Comparison of ENCODE assay signal across 26 cellular contexts in the genomic region with DNA sequence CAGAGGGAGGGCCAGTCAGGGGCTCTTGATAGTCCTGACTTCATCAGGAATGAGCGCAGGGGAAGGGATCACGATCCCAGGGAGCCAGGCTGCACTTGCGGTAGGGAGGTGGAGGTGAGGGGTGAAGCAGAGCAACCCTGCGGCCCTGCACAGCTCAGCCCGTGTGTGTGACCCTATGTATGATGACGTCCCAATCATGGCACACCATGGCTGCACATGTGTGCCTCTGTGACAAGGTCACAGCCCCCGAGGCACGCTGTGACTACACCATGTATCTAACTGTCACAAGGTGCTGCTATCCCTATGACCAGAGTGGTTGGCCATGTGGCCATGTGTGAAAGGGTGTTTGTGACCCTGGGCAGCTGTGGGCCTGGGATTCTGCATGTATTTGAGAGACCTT. TPM values are rescaled to one million over a fixed set of nuclear protein-coding genes. Genes with fewer than 3 reads are reported as not detected.
DNase-seq lines count a peak whose midpoint lies in the region; ATAC-seq, FAIRE-seq and TF ChIP-seq lines count a peak whose summit lies in the region.
"Had no signal": no experiment of that assay in that cellular context is flagged by ENCODE, and none has a peak within 500 bp of the region (broad histone marks: within the 10 kb centered on the region; RNA-seq: fewer than 3 reads in every experiment).

No MANE protein-coding gene starts in this region.

- peak in 1 of 2 donors; percentile 21 for ATAC-seq in right cardiac atrium
- ATAC-seq in Right ventricle myocardium superior (ENCODE audit: poor library complexity), result no peak
- ATAC-seq in K562, result no peak
- ATAC-seq in psoas muscle, result no peak
- no peak for ATAC-seq in upper lobe of right lung
- no peak for ATAC-seq in HG03432 (IDR thresholded peaks at IDR 0.05; ENCODE audit: unreplicated experiment)
- no peak for ATAC-seq in HG03354 (IDR thresholded peaks at IDR 0.05; ENCODE audit: poor library complexity, severe bottlenecking, unreplicated experiment)
- ATAC-seq: GM12878, Panc1 had no signal

- no peak overlapping the region for H3K4me2 ChIP-seq in K562 (ENCODE audit: insufficient read depth, low read length)

- no peak for TF ChIP-seq CTCF in K562 (IDR thresholded peaks at IDR 0.05 in 2 of 3, conservative IDR thresholded peaks at IDR 0.05 in 1 of 3; ENCODE audit: insufficient read depth in 2 of 3, low read depth in 1 of 3, low read length in 3 of 3)
- no peak for TF ChIP-seq CTCF in psoas muscle (IDR thresholded peaks at IDR 0.05)
- no peak for TF ChIP-seq CTCF in upper lobe of right lung (IDR thresholded peaks at IDR 0.05)

- H3K9me1 ChIP-seq in K562 (ENCODE audit: control insufficient read depth, insufficient read depth, low read length), result peaks cover 3% of the 10 kb centered on the region

- H3K36me3 ChIP-seq in K562 (ENCODE audit: control insufficient read depth, insufficient read depth, low read length), result no peaks in the 10 kb centered on the region
- H3K36me3 ChIP-seq in psoas muscle (ENCODE audit: insufficient read depth in 1 of 2, low read depth in 1 of 2), result no peaks in the 10 kb centered on the region
- no peaks in the 10 kb centered on the region for H3K36me3 ChIP-seq in upper lobe of right lung
- H3K36me3 ChIP-seq: BE2C, HAP-1, SJSA1 had no signal

- no peak for TF ChIP-seq EP300 in K562 (IDR thresholded peaks at IDR 0.05; ENCODE audit: low read length)

- H3K27me3 ChIP-seq in right cardiac atrium (ENCODE audit: control insufficient read depth, insufficient read depth) (no peaks in the 10 kb centered on the region), K562 (ENCODE audit: control insufficient read depth in 2 of 2, insufficient read depth in 2 of 2, low read length in 2 of 2) (no peaks in the 10 kb centered on the region), psoas muscle (ENCODE audit: insufficient read depth in 3 of 3, low read length in 2 of 3) (no peaks in the 10 kb centered on the region), upper lobe of right lung (no peaks in the 10 kb centered on the region)
- H3K27me3 ChIP-seq: BE2C, SJSA1 had no signal

- FAIRE-seq in K562 (lab: Jason Lieb, UNC), result no peak
- FAIRE-seq: GM12878 had no signal

- H3K9ac ChIP-seq in K562 (ENCODE audit: insufficient read depth in 1 of 2, low read depth in 2 of 2, low read length in 2 of 2), result peak overlapping the region in 1 of 2 experiments; percentile 61; a peak in 2 of 4 replicates
- H3K9ac ChIP-seq: GM23248 had no signal

- intact Hi-C loops in right cardiac atrium (cut with DNase I), result no loop called here
- intact Hi-C loops in Right ventricle myocardium superior (cut with DNase I), result no loop called here
- intact Hi-C loops in K562 (cut with micrococcal nuclease), result no loop called here
- intact Hi-C loops in psoas muscle (cut with DNase I), result no loop called here
- intact Hi-C loops in upper lobe of right lung (cut with DNase I), result no loop called here

- in situ Hi-C loops in K562 (cut with MboI), result no loop called here

- DNase-seq in right cardiac atrium, result no peak
- DNase-seq in Right ventricle myocardium superior, result no peak
- DNase-seq in K562 (ENCODE audit: extremely low read depth in 1 of 4, low spot score in 3 of 4), result no peak
- no peak for DNase-seq in psoas muscle
- peak; percentile 42 for DNase-seq in upper lobe of right lung
- DNase-seq in inferior parietal cortex (ENCODE audit: extremely low spot score), result no peak
- DNase-seq: BE2C; CD4-positive, alpha-beta T cell; COR-L47; DMS 273 treated with DMSO at 0.1 percent for 48 hours; DMS79 treated with DMSO at 0.1 percent for 48 hours; GM23248; Kasumi-1; NCI-H1694; NCI-H2081; NCI-H2171; NCI-H524 treated with DMSO at 0.1 percent for 48 hours; NCI-H82 had no signal

- CTCF ChIA-PET in K562 (lab: Yijun Ruan, JAX; ENCODE audit: low intra/inter-chr PET ratio), result no interaction called here

- no TSS peak for BruUV-seq in K562 (replicated peaks; lab: Mats Ljungman, UMichigan)

- peak overlapping the region; percentile 81 for H3K27ac ChIP-seq in right cardiac atrium (ENCODE audit: low read length)
- no peak overlapping the region for H3K27ac ChIP-seq in K562 (ENCODE audit: extremely low read depth, low read depth, low read length)
- H3K27ac ChIP-seq in psoas muscle, result peak overlapping the region; percentile 55
- no peak overlapping the region for H3K27ac ChIP-seq in upper lobe of right lung
- H3K27ac ChIP-seq: GM23248, SJSA1 had no signal

- WGBS in right cardiac atrium, result 90% methylated on average over 8 of the region's 8 CpGs
- 67% methylated on average over 7 of the region's 8 CpGs for WGBS in K562 (ENCODE audit: insufficient coverage, low coverage, missing lambda C conversion rate)
- 91% methylated on average over 8 of the region's 8 CpGs for WGBS in psoas muscle, 3 donors

- TF ChIP-seq POLR2A in K562 (conservative IDR thresholded peaks at IDR 0.05), result no peak

- H3K9me3 ChIP-seq in right cardiac atrium (ENCODE audit: control insufficient read depth, low read length) (no peaks in the 10 kb centered on the region), K562 (replicated peaks; ENCODE audit: control insufficient read depth, insufficient read depth, low read depth, low read length) (no peaks in the 10 kb centered on the region), psoas muscle (no peaks in the 10 kb centered on the region), upper lobe of right lung (no peaks in the 10 kb centered on the region)
- H3K9me3 ChIP-seq: BE2C, HAP-1, SJSA1 had no signal

- H3K4me3 ChIP-seq in right cardiac atrium (ENCODE audit: low read length) (no peak overlapping the region), K562 (no peak overlapping the region), psoas muscle (no peak overlapping the region), upper lobe of right lung (no peak overlapping the region)
- H3K4me3 ChIP-seq: GM12878, GM23248, HAP-1, SJSA1 had no signal

- H3K79me2 ChIP-seq in K562 (ENCODE audit: control insufficient read depth, insufficient read depth, low read length), result no peaks in the 10 kb centered on the region

- H4K20me1 ChIP-seq in K562 (replicated peaks; ENCODE audit: control insufficient read depth, insufficient read depth, low read length), result 0 out of 2 replicates have a peak, but pooled peaks cover 6% of the 10 kb centered on the region

- 0 out of 2 replicates have a peak overlapping the region, but pooled peaks have one; percentile 39 for H2AFZ ChIP-seq in K562 (ENCODE audit: low read depth, low read length)
- H2AFZ ChIP-seq: GM23248 had no signal

- TF ChIP-seq RAD21 in K562 (CRISPR knock-in tag; conservative IDR thresholded peaks at IDR 0.05 in 1 of 2, IDR thresholded peaks at IDR 0.05 in 1 of 2), result no peak

- POLR2A ChIA-PET in K562 (lab: Yijun Ruan, JAX), result interaction anchor here (0.5 kb wide), 1 partner anchor 95 kb away, joined by 6 read pairs; no protein-coding TSS in a partner anchor

- H3K4me1 ChIP-seq in right cardiac atrium (ENCODE audit: control insufficient read depth, insufficient read depth, low read length), result peaks cover 6% of the 10 kb centered on the region
- H3K4me1 ChIP-seq in K562 (replicated peaks in 1 of 2; ENCODE audit: control insufficient read depth in 2 of 2, insufficient read depth in 2 of 2, low read length in 2 of 2), result peaks cover 37 to 41% of the 10 kb centered on the region in 2 experiments
- no peaks in the 10 kb centered on the region for H3K4me1 ChIP-seq in psoas muscle
- peaks cover 4% of the 10 kb centered on the region for H3K4me1 ChIP-seq in upper lobe of right lung
- H3K4me1 ChIP-seq: BE2C, HAP-1 had no signal

RNA-seq across cellular contexts. Expression of gene ALAS1, which starts 13.3 kb away (rescaled TPM):
- total RNA-seq in right cardiac atrium, result 100 to 1,000 TPM in 3 of 4 donors, 10 to 100 TPM in 1; 95.7 to 123 (median 110) TPM
- polyA plus RNA-seq in right cardiac atrium, result 119 TPM
- total RNA-seq in Right ventricle myocardium superior, result 160 TPM
- 14.5 and 27.2 TPM in 2 replicates for total RNA-seq in K562 (2011; cell fraction: chromatin; rRNA removed; ENCODE audit: low replicate concordance)
- 14.3 and 26.5 TPM in 2 replicates for total RNA-seq in K562 (2011; cell fraction: nucleolus; rRNA removed)
- 13.9 and 14.0 TPM in 2 replicates for total RNA-seq in K562 (2011; cell fraction: nucleoplasm; rRNA removed)
- 21.8 and 27.3 TPM in 2 replicates for total RNA-seq in K562 (2014; rRNA removed)
- 22.7 and 23.8 TPM in 2 replicates for total RNA-seq in K562 (2014; rRNA removed; fragmentation: Illumina TruSeq; extraction: Trizol)
- total RNA-seq in K562 (2015; rRNA removed; fragmentation: Illumina TruSeq; extraction: Trizol), result 34.5 and 36.8 TPM in 2 replicates
- 24.3 and 27.6 TPM in 2 replicates for total RNA-seq in K562 (2021)
- polyA plus RNA-seq in K562 (2011; rRNA removed), result 30.4 and 34.4 TPM in 2 replicates
- 35.6 and 59.5 TPM in 2 replicates for polyA plus RNA-seq in K562 (2011; cell fraction: cytosol; rRNA removed)
- 26.6 and 46.7 TPM in 2 replicates for polyA plus RNA-seq in K562 (2011; cell fraction: nucleus; rRNA removed)
- 28.0 and 35.8 TPM in 2 replicates for polyA plus RNA-seq in K562 (2012)
- polyA plus RNA-seq in K562 (2014; fragmentation: Illumina TruSeq; extraction: Trizol), result 39.2 and 41.6 TPM in 2 replicates
- 10 to 100 TPM; 37.8 to 49.5 TPM for polyA plus RNA-seq in K562 (2014; fragmentation: Nextera tagmentation; extraction: Ambion mirVana)
- 21.4 and 24.4 TPM in 2 replicates for polyA plus RNA-seq in K562 (2014; rRNA removed)
- polyA minus RNA-seq in K562 (2011; rRNA and poly(A)+ RNA removed), result 21.4 and 27.1 TPM in 2 replicates
- polyA minus RNA-seq in K562 (2011; cell fraction: cytosol; rRNA and poly(A)+ RNA removed), result 20.3 and 25.5 TPM in 2 replicates
- polyA minus RNA-seq in K562 (2011; cell fraction: nucleus; rRNA and poly(A)+ RNA removed), result 9.0 and 9.6 TPM in 2 replicates
- total RNA-seq in psoas muscle, result 10 to 100 TPM; 50.1 to 89.4 (median 68.1) TPM
- 100 to 1,000 TPM in 2 of 3 donors, 10 to 100 TPM in 1; 75.2 to 138 (median 121) TPM for polyA plus RNA-seq in psoas muscle
- total RNA-seq in upper lobe of right lung, result 78.9 TPM

RNA-seq across cellular contexts. Expression of gene POC1A, which starts 30.5 kb away (rescaled TPM):
- total RNA-seq in right cardiac atrium, result 1 to 10 TPM; 1.0 to 1.4 (median 1.3) TPM
- polyA plus RNA-seq in right cardiac atrium, result 0.75 TPM
- total RNA-seq in Right ventricle myocardium superior, result 1.5 TPM
- 17.1 and 37.8 TPM in 2 replicates for total RNA-seq in K562 (2011; cell fraction: chromatin; rRNA removed; ENCODE audit: low replicate concordance)
- total RNA-seq in K562 (2011; cell fraction: nucleolus; rRNA removed), result 20.3 and 28.8 TPM in 2 replicates
- total RNA-seq in K562 (2011; cell fraction: nucleoplasm; rRNA removed), result 15.6 and 16.6 TPM in 2 replicates
- 16.0 and 19.6 TPM in 2 replicates for total RNA-seq in K562 (2014; rRNA removed)
- total RNA-seq in K562 (2014; rRNA removed; fragmentation: Illumina TruSeq; extraction: Trizol), result 7.5 and 8.5 TPM in 2 replicates
- 9.5 and 11.3 TPM in 2 replicates for total RNA-seq in K562 (2015; rRNA removed; fragmentation: Illumina TruSeq; extraction: Trizol)
- 15.9 and 17.4 TPM in 2 replicates for total RNA-seq in K562 (2021)
- polyA plus RNA-seq in K562 (2011; rRNA removed), result 15.2 and 16.6 TPM in 2 replicates
- polyA plus RNA-seq in K562 (2011; cell fraction: cytosol; rRNA removed), result 17.6 and 22.5 TPM in 2 replicates
- 16.6 and 21.0 TPM in 2 replicates for polyA plus RNA-seq in K562 (2011; cell fraction: nucleus; rRNA removed)
- polyA plus RNA-seq in K562 (2012), result 15.6 and 25.7 TPM in 2 replicates
- polyA plus RNA-seq in K562 (2014; fragmentation: Illumina TruSeq; extraction: Trizol), result 17.5 and 19.6 TPM in 2 replicates
- 1 to 10 TPM; 7.2 to 9.4 TPM for polyA plus RNA-seq in K562 (2014; fragmentation: Nextera tagmentation; extraction: Ambion mirVana)
- polyA plus RNA-seq in K562 (2014; rRNA removed), result 12.1 and 17.3 TPM in 2 replicates
- polyA minus RNA-seq in K562 (2011; rRNA and poly(A)+ RNA removed), result 10.6 and 17.7 TPM in 2 replicates
- 8.0 and 12.1 TPM in 2 replicates for polyA minus RNA-seq in K562 (2011; cell fraction: cytosol; rRNA and poly(A)+ RNA removed)
- 12.7 and 14.3 TPM in 2 replicates for polyA minus RNA-seq in K562 (2011; cell fraction: nucleus; rRNA and poly(A)+ RNA removed)
- total RNA-seq in psoas muscle, result 1 to 10 TPM; 1.1 to 3.2 (median 1.6) TPM
- 1 to 10 TPM in 2 of 3 donors, under 1 TPM in 1; 0.87 to 2.9 (median 2.1) TPM for polyA plus RNA-seq in psoas muscle
- 2.5 TPM for total RNA-seq in upper lobe of right lung

RNA-seq across cellular contexts. Expression of gene TLR9, which starts 40.8 kb away (rescaled TPM):
- total RNA-seq in right cardiac atrium (under 1 TPM; 0.09 to 0.24 (median 0.20) TPM), Right ventricle myocardium superior (0.32 TPM), K562 (2014; rRNA removed) (not detected in 2 replicates), K562 (2014; rRNA removed; fragmentation: Illumina TruSeq; extraction: Trizol) (not detected in 2 replicates), K562 (2015; rRNA removed; fragmentation: Illumina TruSeq; extraction: Trizol) (not detected in 2 replicates), K562 (2021) (not detected in 2 replicates), psoas muscle (under 1 TPM in 3 of 4 donors, not detected in 1; 0.34 to 0.55 (median 0.41) TPM), upper lobe of right lung (0.87 TPM)
- polyA plus RNA-seq in right cardiac atrium (0.05 TPM), K562 (2011; rRNA removed) (not detected in 2 replicates), K562 (2014; fragmentation: Illumina TruSeq; extraction: Trizol) (not detected in 2 replicates), K562 (2014; fragmentation: Nextera tagmentation; extraction: Ambion mirVana) (not detected), K562 (2014; rRNA removed) (not detected in 2 replicates), psoas muscle (under 1 TPM; 0.04 to 0.14 (median 0.08) TPM)
- total RNA-seq in K562 (2011; cell fraction: chromatin; rRNA removed; ENCODE audit: low replicate concordance), result not detected in 2 replicates
- 0.13 TPM in 1 of 2 replicates, not detected in the other for total RNA-seq in K562 (2011; cell fraction: nucleolus; rRNA removed)
- total RNA-seq in K562 (2011; cell fraction: nucleoplasm; rRNA removed), result 0.15 TPM in 1 of 2 replicates, not detected in the other
- polyA plus RNA-seq in K562 (2011; cell fraction: cytosol; rRNA removed), result not detected in 2 replicates
- 0.10 TPM in 1 of 2 replicates, not detected in the other for polyA plus RNA-seq in K562 (2011; cell fraction: nucleus; rRNA removed)
- polyA plus RNA-seq in K562 (2012), result 0.01 and 0.21 TPM in 2 replicates
- not detected in 2 replicates for polyA minus RNA-seq in K562 (2011; rRNA and poly(A)+ RNA removed)
- polyA minus RNA-seq in K562 (2011; cell fraction: cytosol; rRNA and poly(A)+ RNA removed), result not detected in 2 replicates
- not detected in 2 replicates for polyA minus RNA-seq in K562 (2011; cell fraction: nucleus; rRNA and poly(A)+ RNA removed)
- total RNA-seq: A673, GM23248, MCF 10A, SJSA1 had no signal
- polyA plus RNA-seq: GM23248 had no signal

RNA-seq across cellular contexts. Expression of gene TWF2, which starts 54.3 kb away (rescaled TPM):
- total RNA-seq in right cardiac atrium, result 10 to 100 TPM; 32.0 to 70.0 (median 45.0) TPM
- polyA plus RNA-seq in right cardiac atrium, result 56.5 TPM
- total RNA-seq in Right ventricle myocardium superior, result 131 TPM
- 4.4 and 12.4 TPM in 2 replicates for total RNA-seq in K562 (2011; cell fraction: chromatin; rRNA removed; ENCODE audit: low replicate concordance)
- total RNA-seq in K562 (2011; cell fraction: nucleolus; rRNA removed), result 15.1 and 18.7 TPM in 2 replicates
- total RNA-seq in K562 (2011; cell fraction: nucleoplasm; rRNA removed), result 6.9 and 10.0 TPM in 2 replicates
- total RNA-seq in K562 (2014; rRNA removed), result 49.1 and 56.9 TPM in 2 replicates
- 9.6 and 11.4 TPM in 2 replicates for total RNA-seq in K562 (2014; rRNA removed; fragmentation: Illumina TruSeq; extraction: Trizol)
- 26.8 and 27.0 TPM in 2 replicates for total RNA-seq in K562 (2015; rRNA removed; fragmentation: Illumina TruSeq; extraction: Trizol)
- 49.1 and 53.6 TPM in 2 replicates for total RNA-seq in K562 (2021)
- polyA plus RNA-seq in K562 (2011; rRNA removed), result 35.7 and 47.1 TPM in 2 replicates
- 68.9 and 112 TPM in 2 replicates for polyA plus RNA-seq in K562 (2011; cell fraction: cytosol; rRNA removed)
- 30.0 and 32.4 TPM in 2 replicates for polyA plus RNA-seq in K562 (2011; cell fraction: nucleus; rRNA removed)
- 38.0 and 90.9 TPM in 2 replicates for polyA plus RNA-seq in K562 (2012)
- polyA plus RNA-seq in K562 (2014; fragmentation: Illumina TruSeq; extraction: Trizol), result 29.7 and 43.9 TPM in 2 replicates
- 1 to 10 TPM in 1 of 2 experiments, under 1 TPM in 1; 0.11 to 1.7 TPM for polyA plus RNA-seq in K562 (2014; fragmentation: Nextera tagmentation; extraction: Ambion mirVana)
- 59.4 and 61.9 TPM in 2 replicates for polyA plus RNA-seq in K562 (2014; rRNA removed)
- 21.1 and 22.8 TPM in 2 replicates for polyA minus RNA-seq in K562 (2011; rRNA and poly(A)+ RNA removed)
- polyA minus RNA-seq in K562 (2011; cell fraction: cytosol; rRNA and poly(A)+ RNA removed), result 37.2 and 37.3 TPM in 2 replicates
- polyA minus RNA-seq in K562 (2011; cell fraction: nucleus; rRNA and poly(A)+ RNA removed), result 6.6 and 9.1 TPM in 2 replicates
- total RNA-seq in psoas muscle, result 100 to 1,000 TPM in 3 of 4 donors, 10 to 100 TPM in 1; 74.9 to 224 (median 138) TPM
- polyA plus RNA-seq in psoas muscle, result 100 to 1,000 TPM in 1 of 3 donors, 10 to 100 TPM in 2; 19.6 to 160 (median 74.6) TPM
- total RNA-seq in upper lobe of right lung, result 50.4 TPM

Comparison
In these comparisons a context has a peak if more than half of its experiments do, and no peak if none do; other contexts are left out.
1. H3K27ac ChIP-seq: peak in right cardiac atrium (single experiment) and psoas muscle (single experiment); none in K562 (single experiment) and upper lobe of right lung (single experiment).